Comparison of ENCODE assay signal across 1 cellular context in genomic region chr3:126389112-126389791, GRCh38.
TF ChIP-seq lines count a peak whose summit lies in the region.

No MANE protein-coding gene starts in this region.

TF ChIP-seq in K562, 482 proteins besides CTCF, POLR2A, EP300 and RAD21 (continued from another document and continues in another):
- peak in 1 of 2 experiments; percentile 63 for TF ChIP-seq E2F6 (IDR thresholded peaks at IDR 0.05; ENCODE audit: borderline replicate concordance in 1 of 2, extremely low read depth in 1 of 2, insufficient read depth in 1 of 2, insufficient read length in 1 of 2, low read depth in 1 of 2, low read length in 1 of 2, poor library complexity in 1 of 2, severe bottlenecking in 1 of 2)
- no peak for TF ChIP-seq KDM5B (IDR thresholded peaks at IDR 0.05; ENCODE audit: insufficient replicate concordance, low read depth, low read length)
- 0 out of 2 replicates have a peak, but pooled peaks have one; percentile 31 for TF ChIP-seq POLR2G (IDR thresholded peaks at IDR 0.05; ENCODE audit: low read depth, low read length)
- no peak for TF ChIP-seq MEIS2 (IDR thresholded peaks at IDR 0.05; ENCODE audit: partially characterized antibody)
- TF ChIP-seq EZH2 (IDR thresholded peaks at IDR 0.05; ENCODE audit: borderline replicate concordance, low read depth, low read length), result no peak
- TF ChIP-seq ZNF740 (CRISPR knock-in tag; IDR thresholded peaks at IDR 0.05), result no peak
- TF ChIP-seq ZNF740 (tag; IDR thresholded peaks at IDR 0.05), result no peak
- no peak for TF ChIP-seq ZNF184 (CRISPR knock-in tag; IDR thresholded peaks at IDR 0.05)
- no peak for TF ChIP-seq MBD1 (CRISPR knock-in tag; IDR thresholded peaks at IDR 0.05)
- TF ChIP-seq STAG1 (CRISPR knock-in tag; IDR thresholded peaks at IDR 0.05; ENCODE audit: borderline replicate concordance), result peak; percentile 87
- peak; percentile 57; the same call in 1 of the 2 replicates for TF ChIP-seq EGR1 (conservative IDR thresholded peaks at IDR 0.05)
- peak; percentile 41; the same call in 1 of the 2 replicates for TF ChIP-seq RBFOX2 (IDR thresholded peaks at IDR 0.05; ENCODE audit: low read depth, low read length)
- TF ChIP-seq RCOR1 (IDR thresholded peaks at IDR 0.05; ENCODE audit: borderline replicate concordance in 1 of 2, low read depth in 2 of 2, low read length in 2 of 2), result 0 out of 4 replicates have a peak, but pooled peaks of 1 of the 2 experiments have one; percentile 24
- TF ChIP-seq YY1 (IDR thresholded peaks at IDR 0.05; ENCODE audit: borderline replicate concordance in 1 of 3, control insufficient read depth in 1 of 3, extremely low read depth in 1 of 3, insufficient read depth in 3 of 3, insufficient read length in 1 of 3, insufficient replicate concordance in 2 of 3, low read depth in 1 of 3, low read length in 2 of 3), result peak in 2 of 3 experiments; percentile 24 to 51
- TF ChIP-seq ARID3B (CRISPR knock-in tag; IDR thresholded peaks at IDR 0.05; ENCODE audit: borderline replicate concordance), result no peak
- no peak for TF ChIP-seq POLR2AphosphoS2 (IDR thresholded peaks at IDR 0.05; ENCODE audit: low read length)
- 0 out of 2 replicates have a peak, but pooled peaks have one; percentile 41 for TF ChIP-seq FOXP1 (CRISPR knock-in tag; IDR thresholded peaks at IDR 0.05)
- TF ChIP-seq PHF21A (IDR thresholded peaks at IDR 0.05; ENCODE audit: borderline replicate concordance, low read depth), result no peak
- TF ChIP-seq ZNF586 (CRISPR knock-in tag; conservative IDR thresholded peaks at IDR 0.05), result no peak
- no peak for TF ChIP-seq HINFP (tag; conservative IDR thresholded peaks at IDR 0.05; ENCODE audit: low read depth)
- no peak for TF ChIP-seq TBL1XR1 (IDR thresholded peaks at IDR 0.05; ENCODE audit: low read length in 2 of 2)
- TF ChIP-seq NONO (IDR thresholded peaks at IDR 0.05; ENCODE audit: low read depth in 2 of 2, low read length in 1 of 2), result peak in 1 of 2 experiments; percentile 33; a peak in 1 of 4 replicates
- no peak for TF ChIP-seq ATF1 (CRISPR knock-in tag; IDR thresholded peaks at IDR 0.05)
- peak; percentile 72 for TF ChIP-seq ATF1 (tag; IDR thresholded peaks at IDR 0.05)
- no peak for TF ChIP-seq ZNF449 (CRISPR knock-in tag; IDR thresholded peaks at IDR 0.05)
- no peak for TF ChIP-seq CHD1 (IDR thresholded peaks at IDR 0.05; ENCODE audit: low read length)
- TF ChIP-seq ELK3 (CRISPR knock-in tag; IDR thresholded peaks at IDR 0.05), result no peak
- peak; percentile 52 for TF ChIP-seq GABPB1 (CRISPR knock-in tag; IDR thresholded peaks at IDR 0.05)
- TF ChIP-seq HNRNPLL (IDR thresholded peaks at IDR 0.05; ENCODE audit: low read depth, low read length, poor library complexity, severe bottlenecking), result peak; percentile 35
- TF ChIP-seq ZNF398 (CRISPR knock-in tag; IDR thresholded peaks at IDR 0.05), result no peak
- no peak for TF ChIP-seq SFPQ (IDR thresholded peaks at IDR 0.05; ENCODE audit: low read depth, low read length)
- no peak for TF ChIP-seq LEF1 (IDR thresholded peaks at IDR 0.05)
- no peak for TF ChIP-seq PTTG1 (tag; IDR thresholded peaks at IDR 0.05; ENCODE audit: low read depth)
- TF ChIP-seq ATF7 (IDR thresholded peaks at IDR 0.05), result peak; percentile 45; the same call in 1 of the 2 replicates
- peak; percentile 79 for TF ChIP-seq SMC3 (conservative IDR thresholded peaks at IDR 0.05; ENCODE audit: insufficient read depth, low read depth, low read length)
- no peak for TF ChIP-seq CBX2 (IDR thresholded peaks at IDR 0.05; ENCODE audit: insufficient read depth, low read length, poor library complexity, severe bottlenecking)
- no peak for TF ChIP-seq DIDO1 (tag; IDR thresholded peaks at IDR 0.05; ENCODE audit: low read depth)
- no peak for TF ChIP-seq BRD4 (IDR thresholded peaks at IDR 0.05)
- TF ChIP-seq ZFP30 (CRISPR knock-in tag; IDR thresholded peaks at IDR 0.05; ENCODE audit: borderline replicate concordance), result no peak
- TF ChIP-seq ZKSCAN3 (CRISPR knock-in tag; IDR thresholded peaks at IDR 0.05), result no peak
- no peak for TF ChIP-seq TGIF2 (CRISPR knock-in tag; IDR thresholded peaks at IDR 0.05)
- no peak for TF ChIP-seq ZNF175 (CRISPR knock-in tag; IDR thresholded peaks at IDR 0.05; ENCODE audit: low read depth)
- no peak for TF ChIP-seq SMAD1 (IDR thresholded peaks at IDR 0.05; ENCODE audit: low read depth, low read length, partially characterized antibody)
- TF ChIP-seq RUNX1 (IDR thresholded peaks at IDR 0.05; ENCODE audit: low read depth), result no peak
- TF ChIP-seq ZFX (CRISPR knock-in tag; IDR thresholded peaks at IDR 0.05), result peak; percentile 20; the same call in 1 of the 2 replicates
- no peak for TF ChIP-seq BACH1 (tag; IDR thresholded peaks at IDR 0.05)
- TF ChIP-seq CTCFL (IDR thresholded peaks at IDR 0.05; ENCODE audit: borderline replicate concordance, insufficient read depth, low read depth, low read length, poor library complexity, severe bottlenecking), result peak; percentile 96
- TF ChIP-seq KDM1A (IDR thresholded peaks at IDR 0.05), result no peak
- no peak for TF ChIP-seq MTF1 (CRISPR knock-in tag; IDR thresholded peaks at IDR 0.05; ENCODE audit: borderline replicate concordance)
- TF ChIP-seq TAF9B (IDR thresholded peaks at IDR 0.05; ENCODE audit: partially characterized antibody), result no peak
